Comparison of ENCODE assay signal across 18 cellular contexts in the genomic region with DNA sequence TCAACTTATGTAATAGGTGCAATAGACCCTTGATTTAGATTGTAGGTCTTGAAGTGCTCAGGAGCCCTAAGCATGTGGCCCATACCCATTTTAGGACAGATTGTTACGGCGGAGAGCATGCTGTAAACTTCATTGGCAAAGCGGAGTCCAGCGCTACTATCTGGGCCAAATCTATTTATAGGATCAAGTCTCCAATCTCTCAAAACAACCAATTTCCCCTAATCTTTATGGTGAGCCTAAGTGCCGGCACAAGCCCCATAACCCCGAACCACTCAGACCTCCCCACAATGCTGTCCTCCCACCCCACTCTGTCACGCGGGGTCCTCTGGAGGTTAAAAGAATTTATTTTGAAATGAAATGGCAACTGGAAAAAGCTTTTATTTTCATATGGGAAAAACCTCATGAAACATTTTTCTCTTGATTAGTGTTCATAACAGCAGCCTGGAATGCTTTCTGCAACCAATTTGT.
DNase-seq lines count a peak whose midpoint lies in the region; ATAC-seq and TF ChIP-seq lines count a peak whose summit lies in the region.
"Had no signal": no experiment of that assay in that cellular context is flagged by ENCODE, and none has a peak within 500 bp of the region (broad histone marks: within the 10 kb centered on the region; RNA-seq: fewer than 3 reads in every experiment).

No MANE protein-coding gene starts in this region.

- peak overlapping the region in 3 of 5 experiments; percentile 10 to 57 (median 56) for H3K4me3 Mint-ChIP-seq in brain
- H3K4me3 Mint-ChIP-seq in activated CD8-positive, alpha-beta T cell treated with anti-CD3 and anti-CD28 coated beads for 36 hours, result no peak overlapping the region
- H3K4me3 Mint-ChIP-seq: CD4-positive, alpha-beta T cell; stimulated activated effector memory CD8-positive, alpha-beta T cell treated with anti-CD3 and anti-CD28 coated beads, Interleukin-12 subunit alpha, Interleukin-12 subunit beta, amount 100 ng/mL, for 72 hours had no signal

- H3K27me3 Mint-ChIP-seq in brain, result peaks cover 14% of the 10 kb centered on the region
- H3K27me3 Mint-ChIP-seq in activated CD8-positive, alpha-beta T cell treated with anti-CD3 and anti-CD28 coated beads for 36 hours, result no peaks in the 10 kb centered on the region
- H3K27me3 Mint-ChIP-seq: CD4-positive, alpha-beta T cell had no signal

- no peaks in the 10 kb centered on the region for H3K4me1 ChIP-seq in rectal smooth muscle tissue (ENCODE audit: control insufficient read depth, insufficient read depth, low read length)

- H3K36me3 Mint-ChIP-seq in brain, result no peaks in the 10 kb centered on the region
- H3K36me3 Mint-ChIP-seq in activated CD8-positive, alpha-beta T cell treated with anti-CD3 and anti-CD28 coated beads for 36 hours (ENCODE audit: low read depth), result no peaks in the 10 kb centered on the region
- H3K36me3 Mint-ChIP-seq: stimulated activated effector memory CD8-positive, alpha-beta T cell treated with anti-CD3 and anti-CD28 coated beads, Interleukin-12 subunit alpha, Interleukin-12 subunit beta, amount 100 ng/mL, for 72 hours had no signal

- no peaks in the 10 kb centered on the region for H3K27me3 ChIP-seq in rectal smooth muscle tissue (ENCODE audit: control insufficient read depth, insufficient read depth, low read length)
- H3K27me3 ChIP-seq: brain microvascular endothelial cell had no signal

- CTCF ChIA-PET in activated CD8-positive, alpha-beta T cell treated with anti-CD3 and anti-CD28 coated beads for 36 hours (lab: Charles Lee), result no interaction called here

- no peak overlapping the region for H3K9ac ChIP-seq in rectal smooth muscle tissue (ENCODE audit: low read length)

- peaks cover 50% of the 10 kb centered on the region for H3K4me1 Mint-ChIP-seq in brain
- H3K4me1 Mint-ChIP-seq in activated CD8-positive, alpha-beta T cell treated with anti-CD3 and anti-CD28 coated beads for 36 hours (ENCODE audit: low read depth), result peaks cover 5% of the 10 kb centered on the region

- intact Hi-C loops in left ventricle myocardium superior (cut with micrococcal nuclease), result no loop called here
- intact Hi-C loops in activated CD8-positive, alpha-beta T cell treated with anti-CD3 and anti-CD28 coated beads for 36 hours (cut with micrococcal nuclease), result no loop called here

- H3K9me3 Mint-ChIP-seq in brain, result peaks cover 0 to 7% (median 0%) of the 10 kb centered on the region in 5 experiments
- no peaks in the 10 kb centered on the region for H3K9me3 Mint-ChIP-seq in activated CD8-positive, alpha-beta T cell treated with anti-CD3 and anti-CD28 coated beads for 36 hours
- H3K9me3 Mint-ChIP-seq: CD4-positive, alpha-beta T cell; stimulated activated effector memory CD8-positive, alpha-beta T cell treated with anti-CD3 and anti-CD28 coated beads, Interleukin-12 subunit alpha, Interleukin-12 subunit beta, amount 100 ng/mL, for 72 hours had no signal

- TF ChIP-seq CTCF in AG09319 (IDR thresholded peaks at IDR 0.05; ENCODE audit: low read depth, low read length) (no peak), brain (conservative IDR thresholded peaks at IDR 0.05) (no peak)
- TF ChIP-seq CTCF in activated CD8-positive, alpha-beta T cell treated with anti-CD3 and anti-CD28 coated beads for 36 hours (IDR thresholded peaks at IDR 0.05), result no peak

- H3K4me3 ChIP-seq in rectal smooth muscle tissue (ENCODE audit: low read length), result no peak overlapping the region

- H3K36me3 ChIP-seq in rectal smooth muscle tissue (ENCODE audit: control insufficient read depth, insufficient read depth, low read length), result no peaks in the 10 kb centered on the region
- H3K36me3 ChIP-seq: brain microvascular endothelial cell had no signal

- H3K27ac Mint-ChIP-seq in brain, result peak overlapping the region in 4 of 5 experiments; percentile 19 to 85 (median 79)
- H3K27ac Mint-ChIP-seq in activated CD8-positive, alpha-beta T cell treated with anti-CD3 and anti-CD28 coated beads for 36 hours, result no peak overlapping the region
- H3K27ac Mint-ChIP-seq: CD4-positive, alpha-beta T cell; stimulated activated effector memory CD8-positive, alpha-beta T cell treated with anti-CD3 and anti-CD28 coated beads, Interleukin-12 subunit alpha, Interleukin-12 subunit beta, amount 100 ng/mL, for 72 hours had no signal

- ATAC-seq in left ventricle myocardium superior (peak; percentile 58), HG02610 (IDR thresholded peaks at IDR 0.05; ENCODE audit: unreplicated experiment) (no peak)
- no peak for ATAC-seq in activated CD8-positive, alpha-beta T cell treated with anti-CD3 and anti-CD28 coated beads for 36 hours
- ATAC-seq: stimulated activated effector memory CD8-positive, alpha-beta T cell treated with anti-CD3 and anti-CD28 coated beads, Interleukin-12 subunit alpha, Interleukin-12 subunit beta, amount 100 ng/mL, for 72 hours had no signal

- POLR2A ChIA-PET in activated CD8-positive, alpha-beta T cell treated with anti-CD3 and anti-CD28 coated beads for 36 hours (lab: Charles Lee), result interaction anchor here (0.6 kb wide), 1 partner anchor 141 kb away, joined by 3 read pairs; no protein-coding TSS in a partner anchor

- DNase-seq in AG09319 (ENCODE audit: extremely low read depth, low read depth), result peak; percentile 12
- no peak for DNase-seq in left ventricle myocardium superior
- DNase-seq in amygdala (lab: John Stamatoyannopoulos, UW), result no peak
- no peak for DNase-seq in activated CD8-positive, alpha-beta T cell treated with anti-CD3 and anti-CD28 coated beads for 36 hours
- DNase-seq in NCI-H1694 (lab: John Stamatoyannopoulos, UW), result no peak
- DNase-seq: activated CD4-positive, alpha-beta T cell treated with anti-CD3 and anti-CD28 coated beads, Interleukin-2, amount 50 U/mL, for 4 hours; activated naive CD4-positive, alpha-beta T cell treated with anti-CD3 and anti-CD28 coated beads, Interleukin-2, amount 50 U/mL, for 16 hours; activated T-cell treated with anti-CD3 and anti-CD28 coated beads, Interleukin-2, amount 50 U/mL, for 1 hour; brain microvascular endothelial cell; CD4-positive, alpha-beta T cell; dermis blood vessel endothelial cell; DND-41; NCI-H226 had no signal

- peak overlapping the region; percentile 58 for H3K27ac ChIP-seq in rectal smooth muscle tissue (ENCODE audit: low read depth, low read length)
- H3K27ac ChIP-seq: brain microvascular endothelial cell, epithelial cell of prostate had no signal
